In genomic region chr5:58491216-58491892, GRCh38 we compare ENCODE assay signal across 7 cellular contexts. TPM values are rescaled to one million over a fixed set of nuclear protein-coding genes. Genes with fewer than 3 reads are reported as not detected.
DNase-seq lines count a peak whose midpoint lies in the region; ATAC-seq and TF ChIP-seq lines count a peak whose summit lies in the region.

GAPT (plus strand) TSS chr5:58491435; CDS start chr5:58494537, 3,102 bp downstream.

- H3K27me3 ChIP-seq in SU-DHL-6 (ENCODE audit: low read length) (no peaks in the 10 kb centered on the region), upper lobe of right lung (peaks cover 11% of the 10 kb centered on the region), PC-9 (ENCODE audit: insufficient read depth, low read depth) (no peaks in the 10 kb centered on the region)

- no TSS peak for BruUV-seq in PC-9 (replicated peaks; lab: Mats Ljungman, UMichigan)

- H3K4me1 ChIP-seq in upper lobe of right lung (no peaks in the 10 kb centered on the region), PC-9 (replicated peaks; ENCODE audit: insufficient read depth) (no peaks in the 10 kb centered on the region)

- intact Hi-C loops in upper lobe of right lung (cut with DNase I) (no loop called here), PC-9 (cut with micrococcal nuclease; ENCODE audit: unreplicated experiment) (no loop called here)

- ATAC-seq in GM19463 (IDR thresholded peaks at IDR 0.05; ENCODE audit: unreplicated experiment) (peak; percentile 73), HG03108 (IDR thresholded peaks at IDR 0.05; ENCODE audit: unreplicated experiment) (peak; percentile 82), upper lobe of right lung (peak; percentile 76)

- CTCF ChIA-PET in PC-9 (lab: Charles Lee): no interaction called here

- H3K36me3 ChIP-seq in SU-DHL-6 (ENCODE audit: low read length) (no peaks in the 10 kb centered on the region), upper lobe of right lung (no peaks in the 10 kb centered on the region), PC-9 (ENCODE audit: low read depth) (no peaks in the 10 kb centered on the region)

- H4K20me1 ChIP-seq in SU-DHL-6 (ENCODE audit: low read depth, low read length) (no peaks in the 10 kb centered on the region), PC-9 (ENCODE audit: insufficient read depth) (no peaks in the 10 kb centered on the region)

- no peak for TF ChIP-seq CTCF in SU-DHL-6 (IDR thresholded peaks at IDR 0.05; ENCODE audit: insufficient read depth, low read length, poor library complexity, severe bottlenecking)
- TF ChIP-seq CTCF in upper lobe of right lung (IDR thresholded peaks at IDR 0.05): no peak
- no peak for TF ChIP-seq CTCF in PC-9 (conservative IDR thresholded peaks at IDR 0.05)

- H3K27ac ChIP-seq in SU-DHL-6 (ENCODE audit: low read depth, low read length) (peak within 1 kb of the TSS; percentile 57), upper lobe of right lung (no peak within 1 kb of the TSS), PC-9 (no peak within 1 kb of the TSS)

- H2AFZ ChIP-seq in SU-DHL-6 (ENCODE audit: low read depth, low read length, severe bottlenecking) (peak within 1 kb of the TSS; percentile 52), PC-9 (no peak within 1 kb of the TSS)

- POLR2A ChIA-PET in PC-9 (lab: Charles Lee; ENCODE audit: unreplicated experiment): no interaction called here

- H3F3A ChIP-seq in SU-DHL-6 (ENCODE audit: insufficient read depth) (no peaks in the 10 kb centered on the region), PC-9 (ENCODE audit: insufficient read depth, low read depth) (no peaks in the 10 kb centered on the region)

- no peaks in the 10 kb centered on the region for H3K79me2 ChIP-seq in SU-DHL-6 (ENCODE audit: insufficient read depth, low read length)
- H3K79me2 ChIP-seq in PC-9 (ENCODE audit: low read depth): no peaks in the 10 kb centered on the region

- H3K9ac ChIP-seq in SU-DHL-6 (ENCODE audit: low read length): peak within 1 kb of the TSS; percentile 47

- H3K4me3 ChIP-seq in SU-DHL-6 (ENCODE audit: insufficient read depth, low read length, poor library complexity, severe bottlenecking): peak within 1 kb of the TSS; percentile 54
- peak within 1 kb of the TSS; percentile 5 for H3K4me3 ChIP-seq in upper lobe of right lung
- no peak within 1 kb of the TSS for H3K4me3 ChIP-seq in PC-9

- no peak for DNase-seq in upper lobe of right lung
- DNase-seq in AG08396 (ENCODE audit: low spot score): no peak
- DNase-seq in activated CD4-positive, alpha-beta T cell treated with anti-CD3 and anti-CD28 coated beads, Interleukin-2, amount 50 U/mL, for 4 hours: no peak
- no peak for DNase-seq in PC-9

- H3K9me3 ChIP-seq in SU-DHL-6 (ENCODE audit: insufficient read depth, low read length) (no peaks in the 10 kb centered on the region), upper lobe of right lung (no peaks in the 10 kb centered on the region), PC-9 (ENCODE audit: insufficient read depth, low read depth) (no peaks in the 10 kb centered on the region; the same call in 1 of the 2 replicates)

- H3K9me2 ChIP-seq in SU-DHL-6 (replicated peaks; ENCODE audit: insufficient read depth, low read length) (no peaks in the 10 kb centered on the region), PC-9 (ENCODE audit: insufficient read depth) (no peaks in the 10 kb centered on the region)

- H3K4me2 ChIP-seq in SU-DHL-6 (ENCODE audit: low read depth, low read length, poor library complexity, severe bottlenecking) (peak within 1 kb of the TSS; percentile 91), PC-9 (no peak within 1 kb of the TSS)

RNA-seq across cellular contexts. Expression of gene GAPT, which starts in this region (rescaled TPM):
- total RNA-seq in upper lobe of right lung (5.2 TPM), PC-9 (2021) (not detected in 2 replicates)
